Comparison of ENCODE assay signal across 10 cellular contexts in the genomic region with DNA sequence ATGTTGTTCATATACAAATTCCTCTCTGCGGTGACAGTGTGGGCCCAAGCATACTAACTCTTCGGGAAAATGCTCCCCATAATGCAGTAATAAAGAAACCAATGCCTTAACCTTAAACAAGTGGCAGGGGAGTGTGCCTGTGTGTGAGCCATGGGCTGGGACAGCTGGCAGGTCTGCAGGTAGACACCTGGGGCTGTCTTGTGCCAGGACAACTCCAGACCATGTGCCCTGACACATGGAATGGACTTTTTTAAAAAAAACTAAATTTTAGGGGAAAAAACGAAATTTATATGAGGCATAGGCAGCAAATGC.
DNase-seq lines count a peak whose midpoint lies in the region; ATAC-seq and TF ChIP-seq lines count a peak whose summit lies in the region.
"Had no signal": no experiment of that assay in that cellular context is flagged by ENCODE, and none has a peak within 500 bp of the region (broad histone marks: within the 10 kb centered on the region; RNA-seq: fewer than 3 reads in every experiment).

No MANE protein-coding gene starts in this region.

- H3K4me2 ChIP-seq in mammary epithelial cell (ENCODE audit: insufficient read depth, low read depth, low read length): peak overlapping the region; percentile 2

- H3K4me3 Mint-ChIP-seq in natural killer cell: peak overlapping the region; percentile 98
- H3K4me3 Mint-ChIP-seq: H9 had no signal

- no peak overlapping the region for H3K27ac ChIP-seq in ACC112 (ENCODE audit: low read depth, low read length)
- H3K27ac ChIP-seq in mammary epithelial cell (ENCODE audit: insufficient read depth, low read depth, low read length): no peak overlapping the region

- H3K27me3 Mint-ChIP-seq in natural killer cell (ENCODE audit: low read depth in 2 of 2): no peaks in the 10 kb centered on the region

- H3K4me1 ChIP-seq in ACC112 (ENCODE audit: control insufficient read depth, insufficient read depth, low read length, unreplicated experiment): peaks cover 62% of the 10 kb centered on the region
- peaks cover 39% of the 10 kb centered on the region for H3K4me1 ChIP-seq in mammary epithelial cell (ENCODE audit: insufficient read depth, low read length)

- H3K4me3 ChIP-seq in ACC112 (ENCODE audit: low read depth, low read length): peak overlapping the region; percentile 90
- peak overlapping the region; percentile 93 for H3K4me3 ChIP-seq in GM12865 (ENCODE audit: low read depth, low read length)
- no peak overlapping the region for H3K4me3 ChIP-seq in mammary epithelial cell (replicated peaks in 1 of 3; ENCODE audit: insufficient read depth in 1 of 3, low read depth in 2 of 3, low read length in 3 of 3)

- H4K20me1 ChIP-seq in mammary epithelial cell (ENCODE audit: insufficient read depth, low read length): peaks cover 2% of the 10 kb centered on the region

- intact Hi-C loops in mammary epithelial cell (cut with micrococcal nuclease): no loop called here
- intact Hi-C loops in natural killer cell (cut with micrococcal nuclease): loop anchor here (1.0 to 5.0 kb wide), 2 partner anchors 8 to 324 kb away; no protein-coding TSS in a partner anchor

- no peak overlapping the region for H3K9ac ChIP-seq in mammary epithelial cell (ENCODE audit: insufficient read depth, low read length)

- peaks cover 100% of the 10 kb centered on the region for H3K79me2 ChIP-seq in ACC112 (ENCODE audit: control insufficient read depth, insufficient read depth, low read length, unreplicated experiment)
- peaks cover 100% of the 10 kb centered on the region for H3K79me2 ChIP-seq in mammary epithelial cell (ENCODE audit: insufficient read depth, low read length)

- peaks cover 28% of the 10 kb centered on the region; the same call in 1 of the 2 replicates for H3K36me3 ChIP-seq in ACC112 (ENCODE audit: insufficient read depth, low read length)
- peaks cover 5% of the 10 kb centered on the region for H3K36me3 ChIP-seq in mammary epithelial cell (ENCODE audit: insufficient read depth, low read length)

- H3K9me3 Mint-ChIP-seq in natural killer cell: no peaks in the 10 kb centered on the region
- H3K9me3 Mint-ChIP-seq: H9 had no signal

- H3K27me3 ChIP-seq in ACC112 (ENCODE audit: insufficient read depth, low read length): no peaks in the 10 kb centered on the region
- H3K27me3 ChIP-seq in mammary epithelial cell (ENCODE audit: insufficient read depth, low read length): no peaks in the 10 kb centered on the region

- DNase-seq in GM12865 (ENCODE audit: low read depth) (no peak), mammary epithelial cell (no peak), natural killer cell (no peak), MV-4-11 (lab: John Stamatoyannopoulos, UW) (no peak), NCI-H2196 treated with DMSO at 0.1 percent for 48 hours (lab: John Stamatoyannopoulos, UW; ENCODE audit: unreplicated experiment) (no peak), SIG-M5 treated with dmso at 0.1 percent for 504 hours (lab: John Stamatoyannopoulos, UW; ENCODE audit: unreplicated experiment) (no peak)
- DNase-seq in central memory CD4-positive, alpha-beta T cell: no peak
- DNase-seq: H9, NCI-H187 had no signal

- peaks cover 81 to 92% of the 10 kb centered on the region in 2 donors for H3K4me1 Mint-ChIP-seq in natural killer cell

- peaks cover 46% of the 10 kb centered on the region for H3K36me3 Mint-ChIP-seq in natural killer cell

- no peak for ATAC-seq in natural killer cell

- no peaks in the 10 kb centered on the region for H3K9me3 ChIP-seq in mammary epithelial cell (replicated peaks; ENCODE audit: insufficient read depth, low read length)

- TF ChIP-seq CTCF in GM12865 (IDR thresholded peaks at IDR 0.05; ENCODE audit: insufficient read depth, low read depth, low read length, missing control alignments) (no peak), mammary epithelial cell (conservative IDR thresholded peaks at IDR 0.05 in 1 of 2, IDR thresholded peaks at IDR 0.05 in 1 of 2; ENCODE audit: extremely low read depth in 1 of 2, insufficient read depth in 1 of 2, low read depth in 1 of 2, low read length in 2 of 2) (no peak), natural killer cell (IDR thresholded peaks at IDR 0.05) (no peak)

- H2AFZ ChIP-seq in ACC112 (ENCODE audit: low read length, unreplicated experiment) (no peak overlapping the region), mammary epithelial cell (ENCODE audit: low read depth, low read length) (no peak overlapping the region)

- dilution Hi-C loops in mammary epithelial cell (cut with HindIII; ENCODE audit: low sequenced_read_pairs): no loop called here

- CTCF ChIA-PET in mammary epithelial cell (lab: Charles Lee; ENCODE audit: low non-redundant PET): no interaction called here

- 83% methylated on average over 3 of the region's 3 CpGs for WGBS in mammary epithelial cell (ENCODE audit: low coverage, missing lambda C conversion rate)

- in situ Hi-C loops in mammary epithelial cell (cut with MboI; ENCODE audit: low sequenced_read_pairs in 2 of 2): loop anchor here in 1 of 2 donors (25.0 kb wide), 2 partner anchors 96 to 479 kb away; no protein-coding TSS in a partner anchor

- BruUV-seq in mammary epithelial cell (replicated peaks; lab: Mats Ljungman, UMichigan): no TSS peak

- H3K27ac Mint-ChIP-seq in natural killer cell: peak overlapping the region; percentile 98 to 99
- H3K27ac Mint-ChIP-seq: H9 had no signal

Comparison
In these comparisons a context has a peak if more than half of its experiments do, and no peak if none do; other contexts are left out.
1. H3K4me3 ChIP-seq: peak in ACC112 (single experiment) and GM12865 (single experiment); none in mammary epithelial cell (0 of 3).